ENCODE assay signal across 10 cellular contexts in genomic region chr14:78403278-78403815, GRCh38.
DNase-seq lines count a peak whose midpoint lies in the region; ATAC-seq and TF ChIP-seq lines count a peak whose summit lies in the region.
"Had no signal": no experiment of that assay in that cellular context is flagged by ENCODE, and none has a peak within 500 bp of the region (broad histone marks: within the 10 kb centered on the region; RNA-seq: fewer than 3 reads in every experiment).

No MANE protein-coding gene starts in this region.

- H3K79me1 ChIP-seq in H9 (ENCODE audit: insufficient read depth, low read depth, low read length, poor library complexity, severe bottlenecking): no peaks in the 10 kb centered on the region

- no peaks in the 10 kb centered on the region for H3K9me3 ChIP-seq in H9 (ENCODE audit: control insufficient read depth, low read depth, low read length)
- H3K9me3 ChIP-seq in upper lobe of left lung: no peaks in the 10 kb centered on the region

- no peaks in the 10 kb centered on the region for H3K36me3 ChIP-seq in upper lobe of left lung

- peaks cover 12 to 26% of the 10 kb centered on the region in 2 experiments for H3K4me1 Mint-ChIP-seq in H9

- H3K27ac ChIP-seq in H9 (ENCODE audit: insufficient read length, low read depth, low read length) (no peak overlapping the region), upper lobe of left lung (no peak overlapping the region)

- peak; percentile 63 for ATAC-seq in GM18517 (IDR thresholded peaks at IDR 0.05; ENCODE audit: unreplicated experiment)
- no peak for ATAC-seq in HG02970 (IDR thresholded peaks at IDR 0.05; ENCODE audit: low FRiP score, unreplicated experiment)
- no peak for ATAC-seq in upper lobe of left lung (ENCODE audit: low FRiP score in 2 of 2)

- no peak overlapping the region for H3K9ac ChIP-seq in H9 (ENCODE audit: extremely low read depth, insufficient read length, low read length)

- no peak overlapping the region for H2AK5ac ChIP-seq in H9 (ENCODE audit: insufficient read length, low read length)

- no peak overlapping the region for H2BK5ac ChIP-seq in H9 (ENCODE audit: insufficient read length, low read length)

- H3K4ac ChIP-seq in H9 (ENCODE audit: low read depth, low read length): no peak overlapping the region

- no peak overlapping the region for H3K18ac ChIP-seq in H9 (ENCODE audit: insufficient read length, low read depth, low read length)

- no peak overlapping the region for H2AFZ ChIP-seq in H9 (ENCODE audit: low read length)

- no peak overlapping the region for H3T11ph ChIP-seq in H9 (ENCODE audit: low read length)

- no CpG with 5 or more reads among the region's 8 CpGs for WGBS in H9 (ENCODE audit: extremely low coverage, insufficient read length, low lambda C conversion rate)
- WGBS in upper lobe of left lung, 2 donors: 34 to 36% methylated on average over 7 to 8 of the region's 8 CpGs

- 0 out of 2 replicates have a peak overlapping the region, but pooled peaks have one; percentile 31 for H3K14ac ChIP-seq in H9 (ENCODE audit: insufficient read depth, low read length)

- no peaks in the 10 kb centered on the region for H3K9me3 Mint-ChIP-seq in H9

- H3K4me1 ChIP-seq in H9 (ENCODE audit: insufficient read depth, low read length) (0 out of 2 replicates have a peak, but pooled peaks cover 5% of the 10 kb centered on the region), upper lobe of left lung (no peaks in the 10 kb centered on the region)

- H2BK120ac ChIP-seq in H9 (ENCODE audit: low read depth, low read length, poor library complexity, severe bottlenecking): no peak overlapping the region

- no peaks in the 10 kb centered on the region; the same call in 1 of the 2 replicates for H3K27me3 Mint-ChIP-seq in H9 (ENCODE audit: low read depth)

- no peak overlapping the region for H2BK20ac ChIP-seq in H9 (ENCODE audit: low read depth, low read length, poor library complexity, severe bottlenecking)

- no peak overlapping the region for H2BK12ac ChIP-seq in H9 (ENCODE audit: insufficient read length, low read depth, low read length)

- peak overlapping the region; percentile 8 for H3K4me2 ChIP-seq in H9 (ENCODE audit: insufficient read depth, insufficient read length, low read length)

- no peak overlapping the region for H4K5ac ChIP-seq in H9 (ENCODE audit: insufficient read length, low read depth, low read length)

- H3K79me2 ChIP-seq in H9 (ENCODE audit: insufficient read depth, low read length): no peaks in the 10 kb centered on the region

- no peak overlapping the region for H2BK15ac ChIP-seq in H9 (ENCODE audit: low read depth, low read length)

- H3K27me3 ChIP-seq in H9 (ENCODE audit: insufficient read depth, low read length) (no peaks in the 10 kb centered on the region), upper lobe of left lung (no peaks in the 10 kb centered on the region)

- H3K4me3 ChIP-seq in upper lobe of left lung: no peak overlapping the region

- no peak overlapping the region for H3K23ac ChIP-seq in H9 (ENCODE audit: insufficient read length, low read depth, low read length)

- H4K20me1 ChIP-seq in H9 (ENCODE audit: control insufficient read depth, insufficient read depth, insufficient read length): no peaks in the 10 kb centered on the region

- DNase-seq in H9 (no peak), M059J (ENCODE audit: low read depth) (peak; percentile 2), kidney tubule cell (ENCODE audit: low spot score) (peak; percentile 96), inferior parietal cortex (ENCODE audit: extremely low spot score) (no peak), upper lobe of left lung (no peak)
- no peak for DNase-seq in stimulated activated CD4-positive, alpha-beta T cell treated with anti-CD3 and anti-CD28 coated beads, Interleukin-4, amount 100 ng/mL, for 1 hour
- DNase-seq: activated CD4-positive, CD25-positive, alpha-beta regulatory T cell treated with anti-CD3 and anti-CD28 coated beads, Interleukin-2, amount 50 U/mL, for 72 hours; NCI-H1092 treated with DMSO at 0.1 percent for 48 hours had no signal

- peak overlapping the region in 1 of 2 experiments; percentile 72; a peak in 3 of 5 replicates for H3K4me3 Mint-ChIP-seq in H9

- TF ChIP-seq POLR2A in upper lobe of left lung (IDR thresholded peaks at IDR 0.05): no peak

- TF ChIP-seq EP300 in upper lobe of left lung (IDR thresholded peaks at IDR 0.05): no peak

- no peaks in the 10 kb centered on the region for H3K36me3 Mint-ChIP-seq in H9 (ENCODE audit: insufficient read depth in 1 of 3, low read depth in 3 of 3)

- H4K91ac ChIP-seq in H9 (ENCODE audit: insufficient read length, low read depth, low read length): no peak overlapping the region

- no peak overlapping the region for H3K56ac ChIP-seq in H9 (ENCODE audit: insufficient read length, low read depth, low read length)

- peak overlapping the region in 2 of 3 experiments; percentile 84 to 85; a peak in 3 of 7 replicates for H3K27ac Mint-ChIP-seq in H9

- H3K23me2 ChIP-seq in H9 (ENCODE audit: insufficient read length, low read depth, low read length, poor library complexity, severe bottlenecking): no peaks in the 10 kb centered on the region

- no peak overlapping the region for H4K8ac ChIP-seq in H9 (replicated peaks; ENCODE audit: insufficient read length, low read depth, low read length)

- no peak for TF ChIP-seq CTCF in H9 (conservative IDR thresholded peaks at IDR 0.05)
- TF ChIP-seq CTCF in upper lobe of left lung (IDR thresholded peaks at IDR 0.05): no peak

Comparison
In these comparisons a context has a peak if more than half of its experiments do, and no peak if none do; other contexts are left out.
1. DNase-seq: peak in M059J (single experiment) and kidney tubule cell (single experiment); none in H9 (single experiment), stimulated activated CD4-positive, alpha-beta T cell treated with anti-CD3 and anti-CD28 coated beads, Interleukin-4, amount 100 ng/mL, for 1 hour (single experiment), inferior parietal cortex (single experiment) and upper lobe of left lung (0 of 2).